In the genomic region with DNA sequence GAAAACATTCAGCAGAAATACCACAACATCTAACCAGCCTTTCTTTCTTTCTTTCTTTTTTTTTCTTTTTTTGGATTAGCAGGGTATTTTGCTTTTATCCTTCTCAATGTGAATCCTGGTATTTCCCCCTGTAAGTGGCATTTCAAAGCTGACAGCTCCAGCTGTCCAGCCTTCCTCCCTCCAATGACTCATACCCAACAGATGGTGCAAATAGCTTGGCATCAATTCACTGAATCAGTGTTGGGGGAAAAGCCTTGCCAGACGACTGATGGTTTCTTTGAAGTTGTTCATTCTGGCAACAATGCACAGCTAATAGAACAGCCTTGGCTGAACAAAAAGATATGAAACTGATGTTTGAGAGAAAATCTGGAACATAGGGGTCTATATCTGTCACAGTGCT, we compare ENCODE assay signal across 14 cellular contexts.
DNase-seq lines count a peak whose midpoint lies in the region; ATAC-seq and TF ChIP-seq lines count a peak whose summit lies in the region.
"Had no signal": no experiment of that assay in that cellular context is flagged by ENCODE, and none has a peak within 500 bp of the region (broad histone marks: within the 10 kb centered on the region; RNA-seq: fewer than 3 reads in every experiment).

No MANE protein-coding gene starts in this region.

- no peak overlapping the region for H3K4me3 Mint-ChIP-seq in nephron progenitor cell
- H3K4me3 Mint-ChIP-seq: IgD-negative memory B cell; natural killer cell treated with Interleukin-12 subunit alpha and Interleukin-12 subunit beta and Interleukin-15 and Interleukin-18, amount 100 ng/mL, for 72 hours had no signal

- no peaks in the 10 kb centered on the region for H3K36me3 Mint-ChIP-seq in nephron progenitor cell (ENCODE audit: low read depth)
- H3K36me3 Mint-ChIP-seq in activated naive CD4-positive, alpha-beta T cell treated with anti-CD3 and anti-CD28 coated beads, Interleukin-2, amount 50 U/mL, for 72 hours, result no peaks in the 10 kb centered on the region
- H3K36me3 Mint-ChIP-seq: IgD-negative memory B cell; natural killer cell treated with Interleukin-12 subunit alpha and Interleukin-12 subunit beta and Interleukin-15 and Interleukin-18, amount 100 ng/mL, for 72 hours had no signal

- 8% methylated on average over 1 of the region's 1 CpG for whole genome bisulfite sequencing in prostate gland

- no peak overlapping the region for H3K4me3 ChIP-seq in choroid plexus epithelial cell (ENCODE audit: low read depth, low read length)
- H3K4me3 ChIP-seq in mucosa of descending colon, result no peak overlapping the region
- H3K4me3 ChIP-seq in prostate gland, result no peak overlapping the region
- H3K4me3 ChIP-seq: BLaER1 treated with 17β-estradiol and CSF1 and Interleukin-3, amounts not matched to agents 10 nM and 100 nM had no signal

- H3K27me3 ChIP-seq in prostate gland (replicated peaks; ENCODE audit: insufficient read depth), result no peaks in the 10 kb centered on the region
- H3K27me3 ChIP-seq: BLaER1 treated with 17β-estradiol and CSF1 and Interleukin-3, amounts not matched to agents 10 nM and 100 nM had no signal

- TF ChIP-seq CTCF in choroid plexus epithelial cell (conservative IDR thresholded peaks at IDR 0.05; ENCODE audit: low read depth, low read length) (no peak), nephron progenitor cell (IDR thresholded peaks at IDR 0.05) (no peak), mucosa of descending colon (IDR thresholded peaks at IDR 0.05) (no peak), prostate gland (IDR thresholded peaks at IDR 0.05) (no peak)

- H3K4me1 Mint-ChIP-seq in nephron progenitor cell, result no peaks in the 10 kb centered on the region

- intact Hi-C loops in mucosa of descending colon (cut with DNase I, micrococcal nuclease) (no loop called here), prostate gland (cut with DNase I) (no loop called here)

- no peaks in the 10 kb centered on the region for H3K27me3 Mint-ChIP-seq in nephron progenitor cell (ENCODE audit: low read depth, poor library complexity)
- H3K27me3 Mint-ChIP-seq: IgD-negative memory B cell; natural killer cell treated with Interleukin-12 subunit alpha and Interleukin-12 subunit beta and Interleukin-15 and Interleukin-18, amount 100 ng/mL, for 72 hours had no signal

- ATAC-seq in activated naive CD4-positive, alpha-beta T cell treated with anti-CD3 and anti-CD28 coated beads, Interleukin-2, amount 50 U/mL, for 72 hours, result no peak
- no peak for ATAC-seq in mucosa of descending colon
- ATAC-seq: esophagus mucosa; natural killer cell treated with Interleukin-12 subunit alpha and Interleukin-12 subunit beta and Interleukin-15 and Interleukin-18, amount 100 ng/mL, for 72 hours had no signal

- H3K36me3 ChIP-seq in mucosa of descending colon (ENCODE audit: low read depth) (no peaks in the 10 kb centered on the region), prostate gland (no peaks in the 10 kb centered on the region)
- H3K36me3 ChIP-seq: BLaER1 treated with 17β-estradiol and CSF1 and Interleukin-3, amounts not matched to agents 10 nM and 100 nM had no signal

- no peaks in the 10 kb centered on the region for H3K9me3 Mint-ChIP-seq in nephron progenitor cell
- H3K9me3 Mint-ChIP-seq in activated naive CD4-positive, alpha-beta T cell treated with anti-CD3 and anti-CD28 coated beads, Interleukin-2, amount 50 U/mL, for 72 hours, result no peaks in the 10 kb centered on the region
- H3K9me3 Mint-ChIP-seq: IgD-negative memory B cell had no signal

- H3K27ac ChIP-seq in prostate gland, result no peak overlapping the region
- H3K27ac ChIP-seq: BLaER1 treated with 17β-estradiol and CSF1 and Interleukin-3, amounts not matched to agents 10 nM and 100 nM had no signal

- no peak for TF ChIP-seq POLR2A in prostate gland (IDR thresholded peaks at IDR 0.05)

- peak overlapping the region; percentile 62 for H3K27ac Mint-ChIP-seq in nephron progenitor cell
- H3K27ac Mint-ChIP-seq in activated naive CD4-positive, alpha-beta T cell treated with anti-CD3 and anti-CD28 coated beads, Interleukin-2, amount 50 U/mL, for 72 hours, result no peak overlapping the region
- H3K27ac Mint-ChIP-seq: IgD-negative memory B cell; natural killer cell treated with Interleukin-12 subunit alpha and Interleukin-12 subunit beta and Interleukin-15 and Interleukin-18, amount 100 ng/mL, for 72 hours had no signal

- H3K9me3 ChIP-seq in mucosa of descending colon, result no peaks in the 10 kb centered on the region
- H3K9me3 ChIP-seq in prostate gland, result no peaks in the 10 kb centered on the region
- H3K9me3 ChIP-seq: BLaER1 treated with 17β-estradiol and CSF1 and Interleukin-3, amounts not matched to agents 10 nM and 100 nM had no signal

- DNase-seq in DMS 273 treated with DMSO at 0.1 percent for 48 hours (lab: John Stamatoyannopoulos, UW), result peak; percentile 96
- peak; percentile 49 for DNase-seq in NCI-H69 (lab: John Stamatoyannopoulos, UW)
- DNase-seq in choroid plexus epithelial cell (ENCODE audit: low read depth), result peak; percentile 7
- no peak for DNase-seq in nephron progenitor cell
- no peak for DNase-seq in activated naive CD4-positive, alpha-beta T cell treated with anti-CD3 and anti-CD28 coated beads, Interleukin-2, amount 50 U/mL, for 72 hours (ENCODE audit: low spot score in 2 of 2)
- DNase-seq in HT-29 (ENCODE audit: low spot score), result no peak
- DNase-seq in mucosa of descending colon, result no peak
- DNase-seq in prostate gland (ENCODE audit: low spot score), result no peak
- DNase-seq: activated T-cell treated with anti-CD3 and anti-CD28 coated beads, Interleukin-2, amount 50 U/mL, for 1 hour; NCI-H187 treated with DMSO at 0.1 percent for 48 hours had no signal

- H3K4me1 ChIP-seq in mucosa of descending colon (ENCODE audit: low read depth) (no peaks in the 10 kb centered on the region), prostate gland (replicated peaks) (no peaks in the 10 kb centered on the region)
- H3K4me1 ChIP-seq: BLaER1 treated with 17β-estradiol and CSF1 and Interleukin-3, amounts not matched to agents 10 nM and 100 nM had no signal

Comparison
In these comparisons a context has a peak if more than half of its experiments do, and no peak if none do; other contexts are left out.
1. DNase-seq: peak in DMS 273 treated with DMSO at 0.1 percent for 48 hours (single experiment), NCI-H69 (single experiment) and choroid plexus epithelial cell (single experiment); none in nephron progenitor cell (single experiment), activated naive CD4-positive, alpha-beta T cell treated with anti-CD3 and anti-CD28 coated beads, Interleukin-2, amount 50 U/mL, for 72 hours (0 of 2), HT-29 (single experiment), mucosa of descending colon (0 of 3) and prostate gland (single experiment).